Comparison of ENCODE assay signal across 14 cellular contexts in the genomic region with DNA sequence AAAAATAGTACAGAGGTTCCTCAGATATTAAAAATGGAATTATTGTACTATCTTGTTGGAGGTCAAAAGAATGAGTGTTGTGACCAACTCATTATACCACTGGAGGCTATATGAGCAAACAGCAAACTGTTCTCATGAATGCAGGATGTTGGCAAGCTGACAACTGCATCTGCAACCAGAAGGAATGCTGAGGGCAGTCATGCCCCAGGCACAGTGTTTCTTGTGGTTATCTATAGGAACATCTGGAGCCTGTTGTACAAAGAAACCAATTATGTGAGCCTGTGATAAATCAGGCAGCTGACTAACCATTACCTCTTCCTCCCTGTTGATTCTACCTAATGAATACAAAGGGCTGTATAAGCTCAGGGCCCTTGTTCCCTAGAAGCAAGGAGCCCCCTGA.
DNase-seq lines count a peak whose midpoint lies in the region; ATAC-seq, FAIRE-seq and TF ChIP-seq lines count a peak whose summit lies in the region.
"Had no signal": no experiment of that assay in that cellular context is flagged by ENCODE, and none has a peak within 500 bp of the region (broad histone marks: within the 10 kb centered on the region; RNA-seq: fewer than 3 reads in every experiment).

No MANE protein-coding gene starts in this region.

- H3K4me2 ChIP-seq in keratinocyte (ENCODE audit: control insufficient read depth, extremely low read depth, insufficient read depth, low read depth, low read length) (no peak overlapping the region), hepatocyte (no peak overlapping the region)
- H3K4me2 ChIP-seq: BLaER1 treated with 17β-estradiol and CSF1 and Interleukin-3, amounts not matched to agents 10 nM and 100 nM had no signal

- H3K4me1 ChIP-seq in SJCRH30 (no peaks in the 10 kb centered on the region), keratinocyte (ENCODE audit: control insufficient read depth, extremely low read depth, insufficient read depth, low read length) (no peaks in the 10 kb centered on the region), hepatocyte (ENCODE audit: insufficient read depth) (no peaks in the 10 kb centered on the region), lower lobe of right lung (no peaks in the 10 kb centered on the region)
- H3K4me1 ChIP-seq: BLaER1 treated with 17β-estradiol and CSF1 and Interleukin-3, amounts not matched to agents 10 nM and 100 nM had no signal

- no peak overlapping the region for H3K4me3 ChIP-seq in SJCRH30
- no peak overlapping the region for H3K4me3 ChIP-seq in keratinocyte (ENCODE audit: control insufficient read depth in 2 of 3, extremely low read depth in 1 of 3, insufficient read depth in 2 of 3, low read depth in 1 of 3, low read length in 3 of 3)
- no peak overlapping the region for H3K4me3 ChIP-seq in hepatocyte
- no peak overlapping the region for H3K4me3 ChIP-seq in lower lobe of right lung
- H3K4me3 ChIP-seq: BLaER1 treated with 17β-estradiol and CSF1 and Interleukin-3, amounts not matched to agents 10 nM and 100 nM; SK-N-MC had no signal

- H3K9ac ChIP-seq in keratinocyte (ENCODE audit: control insufficient read depth, extremely low read depth, insufficient read depth, low read length) = no peak overlapping the region
- H3K9ac ChIP-seq: BLaER1 treated with 17β-estradiol and CSF1 and Interleukin-3, amounts not matched to agents 10 nM and 100 nM had no signal

- intact Hi-C loops in lower lobe of right lung (cut with DNase I) = no loop called here

- no peak overlapping the region for H3K27ac ChIP-seq in SJCRH30
- H3K27ac ChIP-seq in keratinocyte (ENCODE audit: control insufficient read depth, insufficient read depth, low read length) = peak overlapping the region; percentile 41
- H3K27ac ChIP-seq in hepatocyte = no peak overlapping the region
- no peak overlapping the region for H3K27ac ChIP-seq in lower lobe of right lung
- H3K27ac ChIP-seq: BLaER1 treated with 17β-estradiol and CSF1 and Interleukin-3, amounts not matched to agents 10 nM and 100 nM; SK-N-MC had no signal

- H3K27me3 ChIP-seq in SJCRH30 = no peaks in the 10 kb centered on the region
- H3K27me3 ChIP-seq in keratinocyte (ENCODE audit: control insufficient read depth, extremely low read depth, insufficient read depth, low read length) = no peaks in the 10 kb centered on the region
- H3K27me3 ChIP-seq in hepatocyte = no peaks in the 10 kb centered on the region
- H3K27me3 ChIP-seq in lower lobe of right lung (ENCODE audit: low read depth) = no peaks in the 10 kb centered on the region
- H3K27me3 ChIP-seq: BLaER1 treated with 17β-estradiol and CSF1 and Interleukin-3, amounts not matched to agents 10 nM and 100 nM had no signal

- dilution Hi-C loops in keratinocyte (cut with MboI; ENCODE audit: extremely low pct_ligation_motif_present, low sequenced_read_pairs) = no loop called here

- no peaks in the 10 kb centered on the region for H4K20me1 ChIP-seq in keratinocyte (ENCODE audit: control insufficient read depth, extremely low read depth, insufficient read depth, low read length)
- H4K20me1 ChIP-seq in hepatocyte (ENCODE audit: insufficient read depth, poor library complexity, severe bottlenecking) = no peaks in the 10 kb centered on the region
- H4K20me1 ChIP-seq: BLaER1 treated with 17β-estradiol and CSF1 and Interleukin-3, amounts not matched to agents 10 nM and 100 nM had no signal

- DNase-seq in HT1080 (ENCODE audit: low read depth) (peak; percentile 87), NCI-H2171 treated with DMSO at 0.1 percent for 48 hours (lab: John Stamatoyannopoulos, UW) (peak; percentile 24), SJCRH30 (peak; percentile 29 to 42), keratinocyte (ENCODE audit: low read depth, low spot score) (peak; percentile 64), hepatocyte (ENCODE audit: low spot score) (no peak), lower lobe of right lung (no peak), middle frontal gyrus (ENCODE audit: extremely low spot score, low spot score) (no peak)
- DNase-seq: H9, NCI-H1417 treated with DMSO at 0.1 percent for 48 hours, NCI-H345, NCI-H526 treated with DMSO at 0.1 percent for 48 hours had no signal

- no peaks in the 10 kb centered on the region for H3K9me1 ChIP-seq in keratinocyte (ENCODE audit: control insufficient read depth, extremely low read depth, insufficient read depth, low read length)

- no peak for TF ChIP-seq CTCF in keratinocyte (optimal IDR thresholded peaks at IDR 0.05 in 1 of 3, IDR thresholded peaks at IDR 0.05 in 1 of 3, conservative IDR thresholded peaks at IDR 0.05 in 1 of 3; ENCODE audit: extremely low read depth in 1 of 3, insufficient read depth in 2 of 3, low read length in 3 of 3)
- TF ChIP-seq CTCF in hepatocyte (IDR thresholded peaks at IDR 0.05; ENCODE audit: poor library complexity) = no peak
- TF ChIP-seq CTCF in lower lobe of right lung (IDR thresholded peaks at IDR 0.05) = no peak

- H3K36me3 ChIP-seq in SJCRH30 (no peaks in the 10 kb centered on the region), keratinocyte (ENCODE audit: control insufficient read depth in 2 of 2, extremely low read depth in 1 of 2, insufficient read depth in 2 of 2, low read length in 2 of 2) (no peaks in the 10 kb centered on the region), hepatocyte (replicated peaks; ENCODE audit: insufficient read depth, low read depth) (no peaks in the 10 kb centered on the region), lower lobe of right lung (no peaks in the 10 kb centered on the region)
- H3K36me3 ChIP-seq: BLaER1 treated with 17β-estradiol and CSF1 and Interleukin-3, amounts not matched to agents 10 nM and 100 nM had no signal

- H3K9me3 ChIP-seq in SJCRH30 (replicated peaks) (no peaks in the 10 kb centered on the region), keratinocyte (ENCODE audit: control insufficient read depth, low read depth, low read length) (peaks cover 15% of the 10 kb centered on the region), hepatocyte (ENCODE audit: low read depth) (peaks cover 4% of the 10 kb centered on the region), lower lobe of right lung (peaks cover 4% of the 10 kb centered on the region)

- H2AFZ ChIP-seq in keratinocyte (ENCODE audit: control insufficient read depth, low read length) (no peak overlapping the region), hepatocyte (no peak overlapping the region)

- no peak for ATAC-seq in lower lobe of right lung
- ATAC-seq: HepG2 had no signal

- H3K79me2 ChIP-seq in keratinocyte (ENCODE audit: control insufficient read depth, insufficient read depth, low read length) = no peaks in the 10 kb centered on the region
- H3K79me2 ChIP-seq in hepatocyte = no peaks in the 10 kb centered on the region

- no peak for FAIRE-seq in keratinocyte (lab: Jason Lieb, UNC)
- FAIRE-seq: HepG2 had no signal

- H3K9me2 ChIP-seq in hepatocyte (replicated peaks; ENCODE audit: insufficient read depth) = no peaks in the 10 kb centered on the region

Comparison
In these comparisons a context has a peak if more than half of its experiments do, and no peak if none do; other contexts are left out.
1. DNase-seq: peak in HT1080 (single experiment), NCI-H2171 treated with DMSO at 0.1 percent for 48 hours (single experiment), SJCRH30 (2 of 2) and keratinocyte (single experiment); none in hepatocyte (single experiment), lower lobe of right lung (single experiment) and middle frontal gyrus (single experiment).